In the genomic region with DNA sequence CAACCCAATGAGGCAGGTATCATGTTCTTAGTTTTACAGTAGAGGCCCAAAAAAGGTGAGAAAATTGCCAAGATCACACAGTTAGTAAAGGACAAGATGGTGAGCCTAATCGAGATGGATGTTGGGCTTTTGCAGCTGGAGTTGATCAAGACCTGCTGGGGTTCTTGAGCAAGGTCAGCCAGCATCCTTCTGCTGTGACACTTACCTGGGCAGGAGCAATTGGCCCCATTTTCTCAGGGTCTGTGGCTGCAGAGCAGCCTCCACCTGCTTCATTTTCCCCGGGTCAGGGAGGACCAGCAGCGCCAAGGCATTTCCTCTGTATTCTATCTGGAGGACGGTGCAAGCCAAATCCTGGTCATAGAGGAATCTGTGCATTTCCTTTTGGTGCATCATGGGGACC, we compare ENCODE assay signal across 10 cellular contexts. TPM values are rescaled to one million over a fixed set of nuclear protein-coding genes. Genes with fewer than 3 reads are reported as not detected.
"Had no signal": no experiment of that assay in that cellular context is flagged by ENCODE, and none has a peak within 500 bp of the region (broad histone marks: within the 10 kb centered on the region; RNA-seq: fewer than 3 reads in every experiment).

No MANE protein-coding gene starts in this region.

- H3K4me3 ChIP-seq: GM23248, HAP-1, K562 had no signal

- H3K27ac Mint-ChIP-seq: HFFc6 had no signal

- H3K27ac ChIP-seq: GM23248, HL-60 had no signal

- DNase-seq: GM23248, GOT3, H7, HFFc6, IMR-90 had no signal

- H3K36me3 ChIP-seq: HAP-1 had no signal

- H3K9me3 ChIP-seq: HAP-1 had no signal

- H3K4me3 Mint-ChIP-seq: HFFc6 had no signal

RNA-seq across cellular contexts. Expression of a gene that starts 6.5 kb away (rescaled TPM):
- total RNA-seq: GM23248, H4, HFFc6, HT1080, IMR-90, K562 had no signal

RNA-seq across cellular contexts. Expression of a gene that starts 29.9 kb away (rescaled TPM):
- total RNA-seq: GM23248, H4, H7, HFFc6, HT1080, K562 had no signal

RNA-seq across cellular contexts. Expression of a gene that starts 57.7 kb away (rescaled TPM):
- total RNA-seq: H7 had no signal
